34 cellular contexts compared by ENCODE assay signal in the genomic region with DNA sequence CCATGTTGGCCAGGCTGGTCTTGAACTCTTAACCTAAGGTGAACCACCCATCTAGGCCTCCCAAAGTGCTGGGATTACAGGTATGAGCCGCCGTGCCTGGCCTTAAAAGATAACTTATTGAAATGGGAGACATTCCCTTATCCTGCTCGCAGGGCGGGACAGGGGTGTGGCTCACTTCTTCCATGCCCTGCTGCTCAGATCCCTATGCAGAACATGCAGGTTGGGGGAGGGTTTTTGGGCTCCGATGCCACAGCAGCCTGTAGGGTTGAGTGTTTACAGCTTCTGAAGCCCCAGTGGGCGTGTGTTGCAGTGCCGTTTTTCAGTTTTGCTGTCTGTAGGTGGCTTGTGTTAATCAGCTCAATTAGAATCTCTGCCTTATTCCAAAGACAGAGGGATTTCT.
"Had no signal": no experiment of that assay in that cellular context is flagged by ENCODE, and none has a peak within 500 bp of the region (broad histone marks: within the 10 kb centered on the region; RNA-seq: fewer than 3 reads in every experiment).

No MANE protein-coding gene starts in this region.

- H3K36me3 ChIP-seq: ascending aorta, breast epithelium, cardiac muscle cell, esophagus muscularis mucosa, gastrocnemius medialis, heart left ventricle had no signal

- H3K27ac ChIP-seq: ascending aorta, breast epithelium, cardiac muscle cell, coronary artery, dorsolateral prefrontal cortex, esophagus muscularis mucosa, foreskin keratinocyte, gastrocnemius medialis, heart left ventricle had no signal

- H3K36me3 Mint-ChIP-seq: activated naive CD4-positive, alpha-beta T cell treated with anti-CD3 and anti-CD28 coated beads, Interleukin-2, amount 10 ng/mL, durations not matched to agents 7 days and 5 days; activated naive CD4-positive, alpha-beta T cell treated with anti-CD3 and anti-CD28 coated beads, Interleukin-2, amount 50 U/mL, for 72 hours; activated naive CD8-positive, alpha-beta T cell treated with anti-CD3 and anti-CD28 coated beads, Interleukin-2, amount 10 ng/mL, durations not matched to agents 7 days and 5 days; brain had no signal

- ATAC-seq: activated naive CD4-positive, alpha-beta T cell treated with anti-CD3 and anti-CD28 coated beads, Interleukin-2, amount 50 U/mL, for 72 hours; activated T-cell treated with anti-CD3 and anti-CD28 coated beads, Interleukin-2, amount 50 U/mL, for 72 hours; foreskin keratinocyte; gastrocnemius medialis; heart left ventricle; T-helper 17 cell had no signal

- H3K4me3 Mint-ChIP-seq: activated CD4-positive, alpha-beta memory T cell treated with anti-CD3 and anti-CD28 coated beads, Interleukin-2, amount 10 ng/mL, durations not matched to agents 7 days and 5 days; activated CD4-positive, alpha-beta T cell treated with anti-CD3 and anti-CD28 coated beads, Interleukin-2, amount 10 ng/mL, durations not matched to agents 7 days and 5 days; activated naive CD4-positive, alpha-beta T cell treated with anti-CD3 and anti-CD28 coated beads, Interleukin-2, amount 10 ng/mL, durations not matched to agents 7 days and 5 days; activated naive CD8-positive, alpha-beta T cell treated with anti-CD3 and anti-CD28 coated beads, Interleukin-2, amount 10 ng/mL, durations not matched to agents 7 days and 5 days; activated T-cell treated with anti-CD3 and anti-CD28 coated beads, Interleukin-2, amount 50 U/mL, for 24 hours; activated T-cell treated with anti-CD3 and anti-CD28 coated beads, Interleukin-2, amount 50 U/mL, for 72 hours; brain; dendritic cell treated with granulocyte-macrophage colony-stimulating factor and Interleukin-4, amounts not matched to agents 40 ng/mL and 50 ng/mL, for 4 days; T-helper 17 cell; T-helper 2 cell treated with Interferon-gamma antibody and Interleukin-4, amounts not matched to agents 5 μg/mL and 100 μg/mL, for 36 hours had no signal

- H3K4me1 Mint-ChIP-seq: activated CD4-positive, alpha-beta memory T cell treated with anti-CD3 and anti-CD28 coated beads, Interleukin-2, amount 10 ng/mL, durations not matched to agents 7 days and 5 days; activated CD4-positive, alpha-beta T cell treated with anti-CD3 and anti-CD28 coated beads, Interleukin-2, amount 10 ng/mL, durations not matched to agents 7 days and 5 days; activated naive CD4-positive, alpha-beta T cell treated with anti-CD3 and anti-CD28 coated beads, Interleukin-2, amount 10 ng/mL, durations not matched to agents 7 days and 5 days; activated naive CD8-positive, alpha-beta T cell treated with anti-CD3 and anti-CD28 coated beads, Interleukin-2, amount 10 ng/mL, durations not matched to agents 7 days and 5 days; brain; T-helper 17 cell had no signal

- H3K27me3 ChIP-seq: ascending aorta, breast epithelium, cardiac muscle cell, dorsolateral prefrontal cortex, esophagus muscularis mucosa, foreskin keratinocyte, gastrocnemius medialis, heart left ventricle had no signal

- H3K27ac Mint-ChIP-seq: activated CD4-positive, alpha-beta memory T cell treated with anti-CD3 and anti-CD28 coated beads, Interleukin-2, amount 10 ng/mL, durations not matched to agents 7 days and 5 days; activated CD4-positive, alpha-beta T cell treated with anti-CD3 and anti-CD28 coated beads, Interleukin-2, amount 10 ng/mL, durations not matched to agents 7 days and 5 days; activated naive CD4-positive, alpha-beta T cell treated with anti-CD3 and anti-CD28 coated beads, Interleukin-2, amount 10 ng/mL, durations not matched to agents 7 days and 5 days; activated naive CD4-positive, alpha-beta T cell treated with anti-CD3 and anti-CD28 coated beads, Interleukin-2, amount 50 U/mL, for 72 hours; activated naive CD8-positive, alpha-beta T cell treated with anti-CD3 and anti-CD28 coated beads, Interleukin-2, amount 10 ng/mL, durations not matched to agents 7 days and 5 days; activated T-cell treated with anti-CD3 and anti-CD28 coated beads, Interleukin-2, amount 50 U/mL, for 24 hours; activated T-cell treated with anti-CD3 and anti-CD28 coated beads, Interleukin-2, amount 50 U/mL, for 72 hours; brain; dendritic cell treated with granulocyte-macrophage colony-stimulating factor and Interleukin-4, amounts not matched to agents 40 ng/mL and 50 ng/mL, for 4 days; T-helper 17 cell; T-helper 2 cell treated with Interferon-gamma antibody and Interleukin-4, amounts not matched to agents 5 μg/mL and 100 μg/mL, for 36 hours had no signal

- H3K4me1 ChIP-seq: ascending aorta, breast epithelium, esophagus muscularis mucosa, foreskin keratinocyte, gastrocnemius medialis, heart left ventricle had no signal

- H3K4me3 ChIP-seq: ascending aorta, breast epithelium, cardiac muscle cell, coronary artery, dorsolateral prefrontal cortex, esophagus muscularis mucosa, gastrocnemius medialis, heart left ventricle had no signal

- H3K9me3 ChIP-seq: ascending aorta, breast epithelium, esophagus muscularis mucosa, gastrocnemius medialis, heart left ventricle had no signal

- DNase-seq: activated CD4-positive, alpha-beta memory T cell treated with anti-CD3 and anti-CD28 coated beads, Interleukin-2, amount 10 ng/mL, durations not matched to agents 7 days and 5 days; activated CD4-positive, alpha-beta T cell treated with anti-CD3 and anti-CD28 coated beads for 1 hour; activated CD4-positive, alpha-beta T cell treated with anti-CD3 and anti-CD28 coated beads for 4 hours; activated CD4-positive, alpha-beta T cell treated with anti-CD3 and anti-CD28 coated beads, Interleukin-2, amount 10 ng/mL, durations not matched to agents 7 days and 5 days; activated CD4-positive, alpha-beta T cell treated with anti-CD3 and anti-CD28 coated beads, Interleukin-2, amount 50 U/mL, for 4 hours; activated CD8-positive, alpha-beta memory T cell treated with anti-CD3 and anti-CD28 coated beads, Interleukin-2, amount 50 U/mL, for 48 hours; activated gamma-delta T cell; activated naive CD4-positive, alpha-beta T cell; activated naive CD4-positive, alpha-beta T cell treated with anti-CD3 and anti-CD28 coated beads, Interleukin-2, amount 10 ng/mL, durations not matched to agents 7 days and 5 days; activated naive CD8-positive, alpha-beta T cell treated with anti-CD3 and anti-CD28 coated beads, Interleukin-2, amount 10 ng/mL, durations not matched to agents 7 days and 5 days; activated T-cell treated with anti-CD3 and anti-CD28 coated beads for 4 hours; activated T-cell treated with anti-CD3 and anti-CD28 coated beads, Interleukin-2, amount 50 U/mL, for 24 hours; activated T-cell treated with anti-CD3 and anti-CD28 coated beads, Interleukin-2, amount 50 U/mL, for 72 hours; central memory CD4-positive, alpha-beta T cell; cerebellar nuclear complex; dorsolateral prefrontal cortex; effector memory CD4-positive, alpha-beta T cell; erythroblast; foreskin keratinocyte; gastrocnemius medialis; glutamatergic neuron; heart left ventricle; T-helper 1 cell; T-helper 17 cell; T1000 had no signal

- H3K9me3 Mint-ChIP-seq: activated CD4-positive, alpha-beta T cell treated with anti-CD3 and anti-CD28 coated beads, Interleukin-2, amount 10 ng/mL, durations not matched to agents 7 days and 5 days; activated naive CD8-positive, alpha-beta T cell treated with anti-CD3 and anti-CD28 coated beads, Interleukin-2, amount 10 ng/mL, durations not matched to agents 7 days and 5 days; activated T-cell treated with anti-CD3 and anti-CD28 coated beads, Interleukin-2, amount 50 U/mL, for 72 hours; brain; dendritic cell treated with granulocyte-macrophage colony-stimulating factor and Interleukin-4, amounts not matched to agents 40 ng/mL and 50 ng/mL, for 4 days; T-helper 2 cell treated with Interferon-gamma antibody and Interleukin-4, amounts not matched to agents 5 μg/mL and 100 μg/mL, for 36 hours had no signal

- H3K27me3 Mint-ChIP-seq: activated CD4-positive, alpha-beta memory T cell treated with anti-CD3 and anti-CD28 coated beads, Interleukin-2, amount 10 ng/mL, durations not matched to agents 7 days and 5 days; activated CD4-positive, alpha-beta T cell treated with anti-CD3 and anti-CD28 coated beads, Interleukin-2, amount 10 ng/mL, durations not matched to agents 7 days and 5 days; activated naive CD4-positive, alpha-beta T cell treated with anti-CD3 and anti-CD28 coated beads, Interleukin-2, amount 10 ng/mL, durations not matched to agents 7 days and 5 days; activated naive CD8-positive, alpha-beta T cell treated with anti-CD3 and anti-CD28 coated beads, Interleukin-2, amount 10 ng/mL, durations not matched to agents 7 days and 5 days; activated T-cell treated with anti-CD3 and anti-CD28 coated beads, Interleukin-2, amount 50 U/mL, for 24 hours; dendritic cell treated with granulocyte-macrophage colony-stimulating factor and Interleukin-4, amounts not matched to agents 40 ng/mL and 50 ng/mL, for 4 days; T-helper 17 cell had no signal
